10 cellular contexts compared by ENCODE assay signal in the genomic region with DNA sequence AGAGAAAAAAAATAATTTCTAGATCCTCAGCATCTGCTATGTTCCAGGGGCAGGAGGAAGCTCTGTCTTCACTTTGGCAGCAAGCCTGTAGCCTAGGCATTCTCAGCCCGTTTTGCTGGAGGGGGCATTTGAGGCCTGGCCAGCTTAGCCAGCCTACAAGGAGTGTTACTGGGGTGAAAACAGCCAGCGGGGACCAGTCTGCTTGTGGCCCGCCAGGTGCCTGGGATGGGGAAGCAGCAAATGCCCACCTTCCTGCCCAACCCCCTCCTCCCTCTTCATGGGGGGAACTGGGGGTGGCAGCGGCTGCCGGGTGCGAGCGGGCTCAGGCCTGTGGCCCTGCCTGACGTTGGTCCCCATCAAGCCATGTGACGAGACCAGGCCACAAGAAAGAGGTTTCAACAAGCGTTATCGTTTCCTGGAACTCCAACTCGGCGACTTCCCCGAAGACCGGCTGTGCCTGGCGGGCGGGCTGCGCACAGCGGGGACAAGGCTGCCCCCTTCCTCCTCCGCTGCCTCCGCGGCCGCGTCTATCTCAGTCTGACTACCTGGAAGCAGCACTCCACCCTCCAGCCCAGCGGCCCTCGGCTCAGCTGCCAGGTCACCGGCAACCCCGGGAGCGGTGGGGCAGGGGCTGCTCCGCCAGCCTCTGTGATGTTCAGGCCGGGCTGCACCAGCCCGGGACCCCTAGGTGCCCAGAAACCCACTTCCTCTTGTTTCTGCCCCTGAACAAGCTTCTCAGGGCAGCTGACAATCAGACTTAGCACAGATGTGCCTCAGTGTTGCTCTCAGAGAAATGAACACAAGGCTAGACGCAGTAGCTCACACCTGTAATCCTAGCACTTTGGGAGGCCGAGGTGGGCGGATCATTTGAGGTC. TPM values are rescaled to one million over a fixed set of nuclear protein-coding genes. Genes with fewer than 3 reads are reported as not detected.
DNase-seq lines count a peak whose midpoint lies in the region; ATAC-seq and TF ChIP-seq lines count a peak whose summit lies in the region.
"Had no signal": no experiment of that assay in that cellular context is flagged by ENCODE, and none has a peak within 500 bp of the region (broad histone marks: within the 10 kb centered on the region; RNA-seq: fewer than 3 reads in every experiment).

No MANE protein-coding gene starts in this region.

- DNase-seq in activated T-cell treated with anti-CD3 and anti-CD28 coated beads for 24 hours (ENCODE audit: low read depth) (peak; percentile 83), iPS-NIHi7 (ENCODE audit: extremely low spot score) (peak; percentile 65), NCI-H748 treated with DMSO at 0.1 percent for 48 hours (lab: John Stamatoyannopoulos, UW) (no peak), mesothelial cell of epicardium (ENCODE audit: low spot score in 2 of 2, unreplicated experiment in 2 of 2) (no peak)
- DNase-seq in stimulated activated CD8-positive, alpha-beta memory T cell treated with anti-CD3 and anti-CD28 coated beads, Interleukin-7, amount 100 ng/mL, for 24 hours (ENCODE audit: low read depth) = peak; percentile 80

- no peak for TF ChIP-seq CTCF in mesothelial cell of epicardium (IDR thresholded peaks at IDR 0.05; ENCODE audit: unreplicated experiment)

- H3K4me3 Mint-ChIP-seq in IgD-negative memory B cell (peak overlapping the region; percentile 45 to 86 (median 66)), mesothelial cell of epicardium (no peak overlapping the region)

- peak; percentile 50 for ATAC-seq in GM19452 (IDR thresholded peaks at IDR 0.05; ENCODE audit: unreplicated experiment)
- ATAC-seq in GM18519 (IDR thresholded peaks at IDR 0.05; ENCODE audit: low FRiP score, unreplicated experiment) = no peak

- H3K36me3 Mint-ChIP-seq in IgD-negative memory B cell (no peaks in the 10 kb centered on the region), mesothelial cell of epicardium (no peaks in the 10 kb centered on the region)

- H3K27ac Mint-ChIP-seq in IgD-negative memory B cell (peak overlapping the region in 1 of 3 donors; percentile 80), mesothelial cell of epicardium (no peak overlapping the region)

- peaks cover 6 to 14% (median 12%) of the 10 kb centered on the region in 3 donors for H3K4me1 Mint-ChIP-seq in IgD-negative memory B cell
- H3K4me1 Mint-ChIP-seq in mesothelial cell of epicardium = no peaks in the 10 kb centered on the region

- H3K27me3 Mint-ChIP-seq in IgD-negative memory B cell (no peaks in the 10 kb centered on the region), mesothelial cell of epicardium (ENCODE audit: low read depth) (no peaks in the 10 kb centered on the region)

- H3K9me3 Mint-ChIP-seq in IgD-negative memory B cell (no peaks in the 10 kb centered on the region), mesothelial cell of epicardium (no peaks in the 10 kb centered on the region)

RNA-seq across cellular contexts. Expression of gene SOCS1, which starts 22.9 kb away (rescaled TPM):
- 39.1 TPM for polyA plus RNA-seq in IgD-negative memory B cell
- 11.2 to 12.3 TPM (median 11.7 TPM) in 3 replicates for total RNA-seq in mesothelial cell of epicardium

RNA-seq across cellular contexts. Expression of gene TNP2, which starts 36.0 kb away (rescaled TPM):
- not detected for polyA plus RNA-seq in IgD-negative memory B cell
- total RNA-seq in mesothelial cell of epicardium = not detected in 3 replicates
- total RNA-seq: lung microvascular endothelial cell, SJSA1 had no signal

RNA-seq across cellular contexts. Expression of gene PRM3, which starts 40.3 kb away (rescaled TPM):
- not detected for polyA plus RNA-seq in IgD-negative memory B cell
- not detected in 3 replicates for total RNA-seq in mesothelial cell of epicardium
- total RNA-seq: lung microvascular endothelial cell, SJSA1 had no signal

RNA-seq across cellular contexts. Expression of gene PRM2, which starts 43.2 kb away (rescaled TPM):
- not detected for polyA plus RNA-seq in IgD-negative memory B cell
- total RNA-seq in mesothelial cell of epicardium = not detected in 3 replicates
- total RNA-seq: lung microvascular endothelial cell, SJSA1 had no signal

RNA-seq across cellular contexts. Expression of gene PRM1, which starts 48.0 kb away (rescaled TPM):
- not detected for polyA plus RNA-seq in IgD-negative memory B cell
- not detected in 3 replicates for total RNA-seq in mesothelial cell of epicardium
- total RNA-seq: lung microvascular endothelial cell, SJSA1 had no signal

Comparison
In these comparisons a context has a peak if more than half of its experiments do, and no peak if none do; other contexts are left out.
1. DNase-seq: peak in activated T-cell treated with anti-CD3 and anti-CD28 coated beads for 24 hours (single experiment), iPS-NIHi7 (single experiment) and stimulated activated CD8-positive, alpha-beta memory T cell treated with anti-CD3 and anti-CD28 coated beads, Interleukin-7, amount 100 ng/mL, for 24 hours (single experiment); none in NCI-H748 treated with DMSO at 0.1 percent for 48 hours (single experiment) and mesothelial cell of epicardium (0 of 2).